ENCODE assay signal across 21 cellular contexts in genomic region chr2:232464534-232464865, GRCh38. TPM values are rescaled to one million over a fixed set of nuclear protein-coding genes. Genes with fewer than 3 reads are reported as not detected.
A peak's percentile ranks its signal among the peaks of the same experiment; 100 is the strongest.
DNase-seq lines count a peak whose midpoint lies in the region; ATAC-seq and TF ChIP-seq lines count a peak whose summit lies in the region.
"Had no signal": no experiment of that assay in that cellular context is flagged by ENCODE, and none has a peak within 500 bp of the region (broad histone marks: within the 10 kb centered on the region; RNA-seq: fewer than 3 reads in every experiment).

No MANE protein-coding gene starts in this region.

- no peaks in the 10 kb centered on the region for H3K27me3 ChIP-seq in right cardiac atrium (ENCODE audit: control insufficient read depth, insufficient read depth)
- H3K27me3 ChIP-seq: Peyer's patch had no signal

- TF ChIP-seq CTCF in HEK293 (tag by site-specific recombination; IDR thresholded peaks at IDR 0.05) (no peak), RWPE1 (conservative IDR thresholded peaks at IDR 0.05; ENCODE audit: low read depth) (no peak)

- CTCF ChIA-PET in HEK293 (lab: Yijun Ruan, JAX) (interaction anchor here (1.3 to 2.3 kb wide), 3 partner anchors 9 to 58 kb away, joined by 3 to 9 read pairs (median 7); no protein-coding TSS in a partner anchor), RWPE1 (lab: Yijun Ruan, JAX) (interaction anchor here (1.8 kb wide), 1 partner anchor 58 kb away, joined by 7 read pairs; no protein-coding TSS in a partner anchor)

- WGBS in right cardiac atrium = 83% methylated on average over 3 of the region's 3 CpGs

- no peak overlapping the region for H3K27ac ChIP-seq in right cardiac atrium (ENCODE audit: low read length)
- no peak overlapping the region for H3K27ac ChIP-seq in HEK293 (ENCODE audit: extremely low read depth, low read depth, low read length)
- no peak overlapping the region for H3K27ac ChIP-seq in RWPE1
- H3K27ac ChIP-seq: GM23248, Peyer's patch had no signal

- POLR2A ChIA-PET in HEK293 (lab: Yijun Ruan, JAX) = interaction anchor here (0.6 to 1.3 kb wide), 3 partner anchors 9 to 929 kb away, joined by 3 to 5 read pairs (median 5); no protein-coding TSS in a partner anchor
- POLR2A ChIA-PET in RWPE1 (lab: Yijun Ruan, JAX; ENCODE audit: low non-redundant PET) = no interaction called here

- intact Hi-C loops in cardiac septum (cut with DNase I) (no loop called here), right cardiac atrium (cut with DNase I) (no loop called here)

- ATAC-seq in right cardiac atrium (no peak), left lobe of liver (no peak), GM18909 (IDR thresholded peaks at IDR 0.05; ENCODE audit: poor library complexity, unreplicated experiment) (no peak)
- ATAC-seq: GM12878 had no signal

- H3K36me3 ChIP-seq in HEK293 (ENCODE audit: control insufficient read depth in 2 of 2, insufficient read depth in 1 of 2, low read length in 2 of 2) = no peaks in the 10 kb centered on the region
- H3K36me3 ChIP-seq: MG63, Peyer's patch had no signal

- H3K9me3 ChIP-seq in right cardiac atrium (ENCODE audit: control insufficient read depth, low read length) (no peaks in the 10 kb centered on the region), HEK293 (ENCODE audit: control insufficient read depth, insufficient read depth, low read depth, low read length) (no peaks in the 10 kb centered on the region)
- H3K9me3 ChIP-seq: Peyer's patch had no signal

- DNase-seq in cardiac septum (ENCODE audit: low spot score) = peak; percentile 56
- DNase-seq in right cardiac atrium = no peak
- DNase-seq in left lobe of liver (ENCODE audit: low spot score) = peak; percentile 35
- no peak for DNase-seq in activated CD4-positive, alpha-beta T cell treated with anti-CD3 and anti-CD28 coated beads for 1 hour
- DNase-seq in RWPE1 (ENCODE audit: low spot score) = no peak
- DNase-seq: ACHN, AML-193, COR-L47, GM23248, HFFc6, MG63, NCI-H1092 treated with DMSO at 0.1 percent for 48 hours, NCI-H1694, NCI-H748 treated with DMSO at 0.1 percent for 48 hours, SHP77 had no signal

- H3K4me3 ChIP-seq in right cardiac atrium (ENCODE audit: low read length) (no peak overlapping the region), HEK293 (ENCODE audit: low read depth, low read length) (no peak overlapping the region)
- H3K4me3 ChIP-seq: GM12878, GM23248, MG63, Peyer's patch had no signal

- no peaks in the 10 kb centered on the region for H3K4me1 ChIP-seq in right cardiac atrium (ENCODE audit: control insufficient read depth, insufficient read depth, low read length)
- no peaks in the 10 kb centered on the region for H3K4me1 ChIP-seq in HEK293 (ENCODE audit: control insufficient read depth, insufficient read depth, low read length)
- H3K4me1 ChIP-seq: Peyer's patch had no signal

TF ChIP-seq in HEK293, 187 proteins besides CTCF, POLR2A, EP300 and RAD21:
- TF ChIP-seq ZBTB7A (tag by site-specific recombination; IDR thresholded peaks at IDR 0.05; ENCODE audit: low read depth) (no peak), ZNF292 (tag by site-specific recombination; IDR thresholded peaks at IDR 0.05; ENCODE audit: borderline replicate concordance, low read depth) (no peak), ZNF488 (tag by site-specific recombination; IDR thresholded peaks at IDR 0.05) (no peak), ZNF558 (tag by site-specific recombination; IDR thresholded peaks at IDR 0.05) (0 out of 2 replicates have a peak, but pooled peaks have one; percentile 50), ZNF23 (tag by site-specific recombination; IDR thresholded peaks at IDR 0.05; ENCODE audit: borderline replicate concordance) (no peak), ZNF585B (tag by site-specific recombination; IDR thresholded peaks at IDR 0.05) (no peak), ZNF221 (tag by site-specific recombination; IDR thresholded peaks at IDR 0.05; ENCODE audit: borderline replicate concordance) (no peak)

RNA-seq across cellular contexts. Expression of gene ALPI, which starts 8.5 kb away (rescaled TPM):
- not detected for total RNA-seq in cardiac septum
- not detected for total RNA-seq in right cardiac atrium
- polyA plus RNA-seq in right cardiac atrium = not detected
- not detected for total RNA-seq in left lobe of liver
- total RNA-seq: G401; GM12878; GM23248; HFFc6; T-helper 1 cell treated with Interleukin-12 subunit alpha and Interleukin-12 subunit beta and Interleukin-4 antibody, amounts not matched to agents 30 ng/mL and 1 ng/mL, for 36 hours had no signal
- polyA plus RNA-seq: GM12878, GM23248 had no signal

RNA-seq across cellular contexts. Expression of gene ECEL1, which starts 23.1 kb away (rescaled TPM):
- total RNA-seq in cardiac septum = 0.27 TPM
- under 1 TPM in 1 of 4 donors, not detected in 3; 0.25 TPM for total RNA-seq in right cardiac atrium
- 0.05 TPM for polyA plus RNA-seq in right cardiac atrium
- 0.48 TPM for total RNA-seq in left lobe of liver
- total RNA-seq: GM12878; HFFc6; Peyer's patch; T-helper 1 cell treated with Interleukin-12 subunit alpha and Interleukin-12 subunit beta and Interleukin-4 antibody, amounts not matched to agents 30 ng/mL and 1 ng/mL, for 36 hours had no signal
- polyA plus RNA-seq: GM12878, GM23248 had no signal

RNA-seq across cellular contexts. Expression of gene PRSS56, which starts 55.7 kb away (rescaled TPM):
- not detected for total RNA-seq in cardiac septum
- total RNA-seq in right cardiac atrium = under 1 TPM in 1 of 4 donors, not detected in 3; 0.11 TPM
- polyA plus RNA-seq in right cardiac atrium = 0.05 TPM
- not detected for total RNA-seq in left lobe of liver
- total RNA-seq: G401; GM12878; GM23248; HFFc6; Peyer's patch; T-helper 1 cell treated with Interleukin-12 subunit alpha and Interleukin-12 subunit beta and Interleukin-4 antibody, amounts not matched to agents 30 ng/mL and 1 ng/mL, for 36 hours had no signal
- polyA plus RNA-seq: GM12878, GM23248 had no signal

RNA-seq across cellular contexts. Expression of gene ALPG, which starts 57.9 kb away (rescaled TPM):
- total RNA-seq in cardiac septum = not detected
- total RNA-seq in right cardiac atrium = not detected
- polyA plus RNA-seq in right cardiac atrium = not detected
- total RNA-seq in left lobe of liver = not detected
- total RNA-seq: GM12878; GM23248; HFFc6; Peyer's patch; T-helper 1 cell treated with Interleukin-12 subunit alpha and Interleukin-12 subunit beta and Interleukin-4 antibody, amounts not matched to agents 30 ng/mL and 1 ng/mL, for 36 hours had no signal
- polyA plus RNA-seq: GM12878, GM23248 had no signal

Comparison
In these comparisons a context has a peak if more than half of its experiments do, and no peak if none do; other contexts are left out.
1. DNase-seq: peak in cardiac septum (single experiment) and left lobe of liver (single experiment); none in right cardiac atrium (0 of 3), activated CD4-positive, alpha-beta T cell treated with anti-CD3 and anti-CD28 coated beads for 1 hour (single experiment) and RWPE1 (single experiment).